ENCODE assay signal across 12 cellular contexts in the genomic region with DNA sequence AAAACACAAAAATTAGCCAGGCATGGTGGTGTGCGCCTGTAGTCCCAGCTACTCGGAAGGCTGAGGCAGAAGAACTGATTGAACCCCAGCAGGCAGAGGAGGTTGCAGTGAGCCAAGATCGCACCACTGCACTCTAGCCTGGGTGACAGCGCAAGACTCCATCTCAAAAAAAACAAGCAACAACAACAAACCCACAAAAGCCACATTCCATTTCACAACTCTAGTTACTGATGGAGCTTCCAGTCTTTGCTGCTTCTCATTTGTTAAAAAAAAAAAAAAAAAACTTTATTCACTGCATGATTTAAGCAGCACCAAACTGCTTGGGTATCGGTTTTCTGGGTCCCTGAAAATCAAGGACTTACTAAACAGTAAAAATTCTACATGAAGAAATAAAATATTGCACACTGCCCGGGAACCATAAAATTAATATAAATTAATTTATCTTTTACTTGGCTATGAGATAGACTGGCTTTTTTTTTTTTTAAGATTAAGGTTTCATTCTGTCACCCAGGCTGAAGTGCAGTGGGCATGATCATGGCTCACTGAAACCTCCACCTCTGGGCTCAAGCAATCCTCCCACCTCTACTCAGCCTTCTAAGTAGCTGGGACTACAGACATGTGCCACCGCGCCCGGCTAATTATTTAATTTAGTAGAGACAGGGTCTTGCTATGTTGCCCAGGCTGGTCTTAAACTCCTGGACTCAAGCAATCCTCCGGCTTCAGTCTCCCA. TPM values are rescaled to one million over a fixed set of nuclear protein-coding genes. Genes with fewer than 3 reads are reported as not detected.
DNase-seq lines count a peak whose midpoint lies in the region; ATAC-seq and TF ChIP-seq lines count a peak whose summit lies in the region.
"Had no signal": no experiment of that assay in that cellular context is flagged by ENCODE, and none has a peak within 500 bp of the region (broad histone marks: within the 10 kb centered on the region; RNA-seq: fewer than 3 reads in every experiment).

No MANE protein-coding gene starts in this region.

- H3K36me3 Mint-ChIP-seq in central memory CD8-positive, alpha-beta T cell (ENCODE audit: insufficient read depth): peaks cover 3% of the 10 kb centered on the region
- no peaks in the 10 kb centered on the region for H3K36me3 Mint-ChIP-seq in MCF 10A (ENCODE audit: insufficient read depth, unreplicated experiment)

- peak overlapping the region; percentile 30 for H3K27ac Mint-ChIP-seq in central memory CD8-positive, alpha-beta T cell (ENCODE audit: low read depth)
- no peak overlapping the region for H3K27ac Mint-ChIP-seq in MCF 10A (ENCODE audit: low read depth, unreplicated experiment)

- H3K27ac ChIP-seq in cardiac muscle cell (peak overlapping the region; percentile 82), upper lobe of right lung (no peak overlapping the region)

- TF ChIP-seq CTCF in cardiac muscle cell (IDR thresholded peaks at IDR 0.05; ENCODE audit: low read depth, low read length) (no peak), upper lobe of right lung (IDR thresholded peaks at IDR 0.05) (no peak), MCF 10A (IDR thresholded peaks at IDR 0.05; ENCODE audit: unreplicated experiment) (no peak)

- no peak overlapping the region for H3K4me3 ChIP-seq in cardiac muscle cell
- no peak overlapping the region for H3K4me3 ChIP-seq in upper lobe of right lung
- H3K4me3 ChIP-seq: skin epidermis had no signal

- peaks cover 58% of the 10 kb centered on the region for H3K4me1 Mint-ChIP-seq in central memory CD8-positive, alpha-beta T cell
- peaks cover under 1% of the 10 kb centered on the region for H3K4me1 Mint-ChIP-seq in MCF 10A (ENCODE audit: insufficient read depth, unreplicated experiment)

- peaks cover 15% of the 10 kb centered on the region for H3K4me1 ChIP-seq in cardiac muscle cell (ENCODE audit: low read depth)
- peaks cover 20% of the 10 kb centered on the region for H3K4me1 ChIP-seq in upper lobe of right lung

- no peaks in the 10 kb centered on the region for H3K27me3 Mint-ChIP-seq in central memory CD8-positive, alpha-beta T cell
- no peaks in the 10 kb centered on the region for H3K27me3 Mint-ChIP-seq in MCF 10A (ENCODE audit: insufficient read depth, unreplicated experiment)

- no peaks in the 10 kb centered on the region for H3K27me3 ChIP-seq in cardiac muscle cell
- no peaks in the 10 kb centered on the region for H3K27me3 ChIP-seq in upper lobe of right lung

- H3K36me3 ChIP-seq in cardiac muscle cell: no peaks in the 10 kb centered on the region
- no peaks in the 10 kb centered on the region for H3K36me3 ChIP-seq in upper lobe of right lung

- H3K9me3 ChIP-seq in cardiac muscle cell (ENCODE audit: low read depth): no peaks in the 10 kb centered on the region
- H3K9me3 ChIP-seq in upper lobe of right lung: no peaks in the 10 kb centered on the region

- POLR2A ChIA-PET in MCF 10A (lab: Yijun Ruan, JAX): interaction anchor here (0.7 kb wide), 1 partner anchor 197 kb away, joined by 3 read pairs; no protein-coding TSS in a partner anchor

- CTCF ChIA-PET in MCF 10A (lab: Yijun Ruan, JAX): interaction anchor here (0.6 to 0.7 kb wide), 3 partner anchors 30 to 798 kb away, joined by 3 to 5 read pairs (median 3); no protein-coding TSS in a partner anchor

- DNase-seq in cardiac muscle cell (ENCODE audit: low read depth in 1 of 2, low spot score in 1 of 2) (peak in 1 of 2 donors; percentile 35), left cardiac atrium (no peak), NOMO-1 treated with dmso at 0.1 percent for 144 hours (lab: John Stamatoyannopoulos, UW; ENCODE audit: unreplicated experiment) (peak; percentile 63), upper lobe of right lung (no peak), MCF 10A (ENCODE audit: unreplicated experiment) (no peak)
- DNase-seq in central memory CD8-positive, alpha-beta T cell (ENCODE audit: low spot score in 2 of 2): peak in 1 of 2 donors; percentile 41
- DNase-seq: GDM1, NCI-H1930 had no signal

- H3K9me3 Mint-ChIP-seq in central memory CD8-positive, alpha-beta T cell: no peaks in the 10 kb centered on the region
- no peaks in the 10 kb centered on the region for H3K9me3 Mint-ChIP-seq in MCF 10A (ENCODE audit: unreplicated experiment)

- intact Hi-C loops in left cardiac atrium (cut with DNase I) (no loop called here), upper lobe of right lung (cut with DNase I) (no loop called here), MCF 10A (cut with micrococcal nuclease) (no loop called here)

- ATAC-seq in left cardiac atrium: no peak
- ATAC-seq in central memory CD8-positive, alpha-beta T cell (replicated peaks; ENCODE audit: extremely low read depth, poor library complexity, severe bottlenecking): peak; percentile 94
- peak; percentile 70 for ATAC-seq in upper lobe of right lung
- ATAC-seq in esophagus mucosa: no peak
- no peak for ATAC-seq in HG03280 (IDR thresholded peaks at IDR 0.05; ENCODE audit: unreplicated experiment)
- ATAC-seq: Panc1 had no signal

- BruUV-seq in MCF 10A (replicated peaks; lab: Mats Ljungman, UMichigan): no TSS peak

- H3K4me3 Mint-ChIP-seq in central memory CD8-positive, alpha-beta T cell: peak overlapping the region; percentile 60
- no peak overlapping the region for H3K4me3 Mint-ChIP-seq in MCF 10A (ENCODE audit: unreplicated experiment)

RNA-seq across cellular contexts. Expression of a gene that starts 42.0 kb away (rescaled TPM):
- 25.0 and 35.4 TPM in 2 replicates for total RNA-seq in cardiac muscle cell
- polyA plus RNA-seq in cardiac muscle cell: 37.1 and 56.1 TPM in 2 replicates
- 10 to 100 TPM; 26.5 to 28.9 TPM for total RNA-seq in left cardiac atrium
- 48.5 TPM for total RNA-seq in upper lobe of right lung
- 54.4 and 60.8 TPM in 2 replicates for total RNA-seq in MCF 10A (2022)
- 31.6 TPM for total RNA-seq in esophagus mucosa

Comparison
In these comparisons a context has a peak if more than half of its experiments do, and no peak if none do; other contexts are left out.
1. ATAC-seq: peak in central memory CD8-positive, alpha-beta T cell (single experiment) and upper lobe of right lung (single experiment); none in left cardiac atrium (0 of 2), esophagus mucosa (single experiment) and HG03280 (single experiment).